15 cellular contexts compared by ENCODE assay signal in genomic region chr9:121837113-121838010, GRCh38.
DNase-seq lines count a peak whose midpoint lies in the region; ATAC-seq and TF ChIP-seq lines count a peak whose summit lies in the region.
"Had no signal": no experiment of that assay in that cellular context is flagged by ENCODE, and none has a peak within 500 bp of the region (broad histone marks: within the 10 kb centered on the region; RNA-seq: fewer than 3 reads in every experiment).

No MANE protein-coding gene starts in this region.

- no peak overlapping the region for H3K4me3 Mint-ChIP-seq in activated naive CD4-positive, alpha-beta T cell treated with anti-CD3 and anti-CD28 coated beads, Interleukin-2, amount 10 ng/mL, durations not matched to agents 7 days and 5 days
- no peak overlapping the region for H3K4me3 Mint-ChIP-seq in endodermal cell
- no peak overlapping the region for H3K4me3 Mint-ChIP-seq in activated T-cell treated with anti-CD3 and anti-CD28 coated beads, Interleukin-2, amount 50 U/mL, for 4 hours
- H3K4me3 Mint-ChIP-seq: activated naive CD8-positive, alpha-beta T cell treated with anti-CD3 and anti-CD28 coated beads, Interleukin-2, amount 10 ng/mL, durations not matched to agents 7 days and 5 days; natural killer cell had no signal

- no peak for ATAC-seq in GM18870 (IDR thresholded peaks at IDR 0.05; ENCODE audit: unreplicated experiment)
- ATAC-seq in activated T-cell treated with anti-CD3 and anti-CD28 coated beads, Interleukin-2, amount 50 U/mL, for 4 hours, result no peak
- ATAC-seq: left lung, natural killer cell had no signal

- peaks cover 3% of the 10 kb centered on the region for H3K4me1 Mint-ChIP-seq in activated naive CD4-positive, alpha-beta T cell treated with anti-CD3 and anti-CD28 coated beads, Interleukin-2, amount 10 ng/mL, durations not matched to agents 7 days and 5 days
- peaks cover 23% of the 10 kb centered on the region for H3K4me1 Mint-ChIP-seq in endodermal cell
- no peaks in the 10 kb centered on the region for H3K4me1 Mint-ChIP-seq in activated T-cell treated with anti-CD3 and anti-CD28 coated beads, Interleukin-2, amount 50 U/mL, for 4 hours (ENCODE audit: low read depth)
- H3K4me1 Mint-ChIP-seq: natural killer cell had no signal

- H3K4me1 ChIP-seq in endodermal cell (ENCODE audit: control insufficient read depth, insufficient read depth, low read length), result no peaks in the 10 kb centered on the region
- H3K4me1 ChIP-seq: left lung had no signal

- H3K36me3 ChIP-seq in endodermal cell (ENCODE audit: control insufficient read depth, insufficient read depth, low read length), result no peaks in the 10 kb centered on the region
- H3K36me3 ChIP-seq: left lung had no signal

- no peak for TF ChIP-seq CTCF in endodermal cell (conservative IDR thresholded peaks at IDR 0.05)

- no peak overlapping the region for H3K27ac Mint-ChIP-seq in activated naive CD4-positive, alpha-beta T cell treated with anti-CD3 and anti-CD28 coated beads, Interleukin-2, amount 10 ng/mL, durations not matched to agents 7 days and 5 days
- H3K27ac Mint-ChIP-seq in endodermal cell, result no peak overlapping the region
- H3K27ac Mint-ChIP-seq: activated naive CD8-positive, alpha-beta T cell treated with anti-CD3 and anti-CD28 coated beads, Interleukin-2, amount 10 ng/mL, durations not matched to agents 7 days and 5 days; natural killer cell had no signal

- peak; percentile 16 for DNase-seq in activated naive CD4-positive, alpha-beta T cell treated with anti-CD3 and anti-CD28 coated beads, Interleukin-2, amount 10 ng/mL, durations not matched to agents 7 days and 5 days
- no peak for DNase-seq in activated naive CD4-positive, alpha-beta T cell (lab: John Stamatoyannopoulos, UW)
- DNase-seq in endodermal cell (peak; percentile 43), mesenteric fat pad (ENCODE audit: low spot score) (peak; percentile 72), NCI-H128 (lab: John Stamatoyannopoulos, UW; ENCODE audit: unreplicated experiment) (no peak)
- no peak for DNase-seq in activated T-cell treated with anti-CD3 and anti-CD28 coated beads, Interleukin-2, amount 50 U/mL, for 4 hours
- no peak for DNase-seq in stimulated activated CD4-positive, alpha-beta T cell treated with anti-CD3 and anti-CD28 coated beads, Interleukin-12 subunit alpha, Interleukin-12 subunit beta, amount 100 ng/mL, for 4 hours
- DNase-seq: activated naive CD8-positive, alpha-beta T cell treated with anti-CD3 and anti-CD28 coated beads, Interleukin-2, amount 10 ng/mL, durations not matched to agents 7 days and 5 days; effector CD8-positive, alpha-beta T cell; left lung; natural killer cell; NCI-H1417 treated with DMSO at 0.1 percent for 48 hours; NCI-H526 treated with DMSO at 0.1 percent for 48 hours; tibial artery had no signal

- H3K27ac ChIP-seq in endodermal cell (ENCODE audit: low read depth, low read length), result no peak overlapping the region
- H3K27ac ChIP-seq: left lung, tibial artery had no signal

- no peaks in the 10 kb centered on the region for H3K36me3 Mint-ChIP-seq in activated naive CD4-positive, alpha-beta T cell treated with anti-CD3 and anti-CD28 coated beads, Interleukin-2, amount 10 ng/mL, durations not matched to agents 7 days and 5 days
- no peaks in the 10 kb centered on the region for H3K36me3 Mint-ChIP-seq in endodermal cell (ENCODE audit: low read depth)
- H3K36me3 Mint-ChIP-seq in activated T-cell treated with anti-CD3 and anti-CD28 coated beads, Interleukin-2, amount 50 U/mL, for 4 hours (ENCODE audit: insufficient read depth), result peaks cover 2% of the 10 kb centered on the region
- H3K36me3 Mint-ChIP-seq: activated naive CD8-positive, alpha-beta T cell treated with anti-CD3 and anti-CD28 coated beads, Interleukin-2, amount 10 ng/mL, durations not matched to agents 7 days and 5 days; natural killer cell had no signal

- no peak overlapping the region for H3K9ac ChIP-seq in endodermal cell (ENCODE audit: extremely low read depth, low read length, poor library complexity, severe bottlenecking)

- no peaks in the 10 kb centered on the region for H3K9me3 ChIP-seq in endodermal cell (ENCODE audit: control insufficient read depth, low read length)
- H3K9me3 ChIP-seq: left lung, tibial artery had no signal

- CTCF ChIA-PET in activated naive CD4-positive, alpha-beta T cell treated with anti-CD3 and anti-CD28 coated beads, Interleukin-2, amount 10 ng/mL, durations not matched to agents 7 days and 5 days (lab: Charles Lee), result no interaction called here

- H3K27me3 Mint-ChIP-seq in activated naive CD4-positive, alpha-beta T cell treated with anti-CD3 and anti-CD28 coated beads, Interleukin-2, amount 10 ng/mL, durations not matched to agents 7 days and 5 days, result peaks cover 12% of the 10 kb centered on the region
- H3K27me3 Mint-ChIP-seq in endodermal cell (ENCODE audit: insufficient read depth), result peaks cover 15% of the 10 kb centered on the region
- no peaks in the 10 kb centered on the region for H3K27me3 Mint-ChIP-seq in activated T-cell treated with anti-CD3 and anti-CD28 coated beads, Interleukin-2, amount 50 U/mL, for 4 hours (ENCODE audit: low read depth)
- H3K27me3 Mint-ChIP-seq: activated naive CD8-positive, alpha-beta T cell treated with anti-CD3 and anti-CD28 coated beads, Interleukin-2, amount 10 ng/mL, durations not matched to agents 7 days and 5 days had no signal

- no peak overlapping the region for H3K4me3 ChIP-seq in endodermal cell (ENCODE audit: low read length)
- H3K4me3 ChIP-seq: left lung, tibial artery had no signal

- H3K9me3 Mint-ChIP-seq in activated naive CD4-positive, alpha-beta T cell treated with anti-CD3 and anti-CD28 coated beads, Interleukin-2, amount 10 ng/mL, durations not matched to agents 7 days and 5 days, result no peaks in the 10 kb centered on the region
- no peaks in the 10 kb centered on the region for H3K9me3 Mint-ChIP-seq in endodermal cell
- no peaks in the 10 kb centered on the region for H3K9me3 Mint-ChIP-seq in activated T-cell treated with anti-CD3 and anti-CD28 coated beads, Interleukin-2, amount 50 U/mL, for 4 hours
- H3K9me3 Mint-ChIP-seq: activated naive CD8-positive, alpha-beta T cell treated with anti-CD3 and anti-CD28 coated beads, Interleukin-2, amount 10 ng/mL, durations not matched to agents 7 days and 5 days; natural killer cell had no signal

- 64 to 81% methylated on average over 6 to 9 of the region's 9 CpGs for WGBS in endodermal cell (ENCODE audit: insufficient coverage in 1 of 2, insufficient read length in 1 of 2), 2 experiments

- H3K27me3 ChIP-seq in endodermal cell (ENCODE audit: control insufficient read depth, insufficient read depth, low read length, poor library complexity, severe bottlenecking), result peaks cover 23% of the 10 kb centered on the region
- H3K27me3 ChIP-seq: left lung, tibial artery had no signal

Comparison
In these comparisons a context has a peak if more than half of its experiments do, and no peak if none do; other contexts are left out.
1. DNase-seq: peak in activated naive CD4-positive, alpha-beta T cell treated with anti-CD3 and anti-CD28 coated beads, Interleukin-2, amount 10 ng/mL, durations not matched to agents 7 days and 5 days (single experiment), endodermal cell (single experiment) and mesenteric fat pad (single experiment); none in activated naive CD4-positive, alpha-beta T cell (0 of 4), activated T-cell treated with anti-CD3 and anti-CD28 coated beads, Interleukin-2, amount 50 U/mL, for 4 hours (single experiment), NCI-H128 (single experiment) and stimulated activated CD4-positive, alpha-beta T cell treated with anti-CD3 and anti-CD28 coated beads, Interleukin-12 subunit alpha, Interleukin-12 subunit beta, amount 100 ng/mL, for 4 hours (single experiment).